ENCODE assay signal across 8 cellular contexts in the genomic region with DNA sequence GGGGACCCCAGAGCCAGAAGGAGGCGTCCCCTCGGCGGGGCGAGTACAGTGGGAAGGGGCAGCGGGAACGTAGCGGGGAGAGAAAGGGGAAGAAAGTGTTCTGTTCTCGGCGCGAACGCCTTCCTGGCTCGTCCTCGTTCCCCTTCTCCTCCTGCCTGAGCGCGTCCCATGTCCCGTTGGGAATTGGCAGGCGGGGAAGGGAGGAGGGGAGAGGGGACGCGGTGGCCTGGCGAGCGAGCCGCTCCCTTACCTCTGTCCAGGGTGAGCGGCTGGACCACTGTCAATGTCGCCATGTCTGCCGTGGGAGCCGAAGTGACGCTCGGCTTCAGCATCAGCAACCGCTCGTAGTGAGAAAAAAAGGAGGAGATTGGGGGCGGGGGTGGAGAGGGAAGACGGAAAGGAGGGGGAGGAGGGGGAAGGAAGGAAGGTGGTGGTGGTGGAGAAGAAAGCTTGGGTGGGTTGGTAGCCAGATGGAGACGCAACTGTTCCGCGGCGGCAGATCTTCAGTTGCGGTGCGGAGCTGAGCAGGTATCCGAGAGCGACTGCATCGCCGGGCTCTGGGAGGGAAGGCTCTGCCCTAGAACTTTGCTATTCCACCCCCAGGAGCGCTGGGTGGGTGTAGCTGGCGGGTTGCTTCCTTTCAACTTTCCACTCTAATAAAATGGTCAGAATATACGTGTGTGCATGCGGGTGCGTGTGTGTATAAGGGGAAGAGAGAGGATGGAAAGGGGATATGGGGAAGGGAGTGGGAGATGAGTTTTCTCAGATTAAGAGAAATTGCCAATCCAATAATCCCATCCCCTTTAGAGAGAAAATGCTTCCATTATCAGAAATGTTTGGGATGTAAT. TPM values are rescaled to one million over a fixed set of nuclear protein-coding genes. Genes with fewer than 3 reads are reported as not detected.
DNase-seq lines count a peak whose midpoint lies in the region; ATAC-seq and TF ChIP-seq lines count a peak whose summit lies in the region.

A gene with protein sequence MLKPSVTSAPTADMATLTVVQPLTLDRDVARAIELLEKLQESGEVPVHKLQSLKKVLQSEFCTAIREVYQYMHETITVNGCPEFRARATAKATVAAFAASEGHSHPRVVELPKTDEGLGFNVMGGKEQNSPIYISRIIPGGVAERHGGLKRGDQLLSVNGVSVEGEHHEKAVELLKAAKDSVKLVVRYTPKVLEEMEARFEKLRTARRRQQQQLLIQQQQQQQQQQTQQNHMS (minus strand): TSS at position 544 of the 848 bp plus-strand sequence. CDS start 212 bp downstream, at position 332.

- H3K27ac ChIP-seq in HL-60 (replicated peaks), result peak within 1 kb of the TSS; percentile 98
- peak within 1 kb of the TSS; percentile 38 for H3K27ac ChIP-seq in osteoblast (ENCODE audit: low read depth, low read length)

- H3K27ac Mint-ChIP-seq in activated CD4-positive, alpha-beta T cell treated with anti-CD3 and anti-CD28 coated beads, Interleukin-2, amount 10 ng/mL, durations not matched to agents 7 days and 5 days, result no peak within 1 kb of the TSS

- intact Hi-C loops in Right ventricle myocardium superior (cut with DNase I), result no loop called here

- peaks cover 30% of the 10 kb centered on the region for H3K27me3 Mint-ChIP-seq in activated CD4-positive, alpha-beta T cell treated with anti-CD3 and anti-CD28 coated beads, Interleukin-2, amount 10 ng/mL, durations not matched to agents 7 days and 5 days

- DNase-seq in CD1c-positive myeloid dendritic cell (ENCODE audit: extremely low spot score), result peak; percentile 66
- DNase-seq in HL-60 (ENCODE audit: low read depth in 1 of 2, low spot score in 1 of 2), result peak; percentile 56 to 68
- peak; percentile 21 for DNase-seq in T1000 (lab: John Stamatoyannopoulos, UW)
- DNase-seq in Right ventricle myocardium superior, result peak; percentile 77
- peak; percentile 80 for DNase-seq in osteoblast (ENCODE audit: insufficient read length, low spot score, missing footprints)
- DNase-seq in activated T-cell treated with anti-CD3 and anti-CD28 coated beads for 4 hours, result no peak
- DNase-seq in activated CD4-positive, alpha-beta T cell treated with anti-CD3 and anti-CD28 coated beads, Interleukin-2, amount 10 ng/mL, durations not matched to agents 7 days and 5 days, result no peak

- H4K20me1 ChIP-seq in osteoblast (ENCODE audit: insufficient read depth, low read length), result no peaks in the 10 kb centered on the region

- peak within 1 kb of the TSS; percentile 80 for H3K4me2 ChIP-seq in osteoblast (ENCODE audit: insufficient read depth, low read length)

- TF ChIP-seq CTCF in HL-60 (IDR thresholded peaks at IDR 0.05; ENCODE audit: insufficient read depth, low read length) (no peak), osteoblast (IDR thresholded peaks at IDR 0.05; ENCODE audit: extremely low read depth, low read depth, low read length) (no peak)

- H3K4me3 ChIP-seq in HL-60 (replicated peaks; ENCODE audit: insufficient read depth, low read length), result peak within 1 kb of the TSS; percentile 84
- H3K4me3 ChIP-seq in osteoblast (ENCODE audit: insufficient read depth, low read length), result peak within 1 kb of the TSS; percentile 85

- peaks cover 4% of the 10 kb centered on the region for H3K4me1 Mint-ChIP-seq in activated CD4-positive, alpha-beta T cell treated with anti-CD3 and anti-CD28 coated beads, Interleukin-2, amount 10 ng/mL, durations not matched to agents 7 days and 5 days

- no peaks in the 10 kb centered on the region for H3K36me3 ChIP-seq in osteoblast (ENCODE audit: insufficient read depth, low read length)

- H3K4me1 ChIP-seq in osteoblast (ENCODE audit: insufficient read depth, low read length), result peaks cover 26% of the 10 kb centered on the region

- CTCF ChIA-PET in activated CD4-positive, alpha-beta T cell treated with anti-CD3 and anti-CD28 coated beads, Interleukin-2, amount 10 ng/mL, durations not matched to agents 7 days and 5 days (lab: Charles Lee), result no interaction called here

- H3K27me3 ChIP-seq in HL-60 (ENCODE audit: insufficient read depth, poor library complexity, severe bottlenecking) (no peaks in the 10 kb centered on the region), osteoblast (ENCODE audit: insufficient read depth, low read length) (no peaks in the 10 kb centered on the region)

- peaks cover 2% of the 10 kb centered on the region for H3K36me3 Mint-ChIP-seq in activated CD4-positive, alpha-beta T cell treated with anti-CD3 and anti-CD28 coated beads, Interleukin-2, amount 10 ng/mL, durations not matched to agents 7 days and 5 days (ENCODE audit: low read depth)

- POLR2A ChIA-PET in activated CD4-positive, alpha-beta T cell treated with anti-CD3 and anti-CD28 coated beads, Interleukin-2, amount 10 ng/mL, durations not matched to agents 7 days and 5 days (lab: Charles Lee), result no interaction called here

- no peaks in the 10 kb centered on the region for H3K9me3 ChIP-seq in osteoblast (ENCODE audit: low read depth, low read length)

- peaks cover 36% of the 10 kb centered on the region for H3K79me2 ChIP-seq in osteoblast (ENCODE audit: insufficient read depth, low read length)

- peak within 1 kb of the TSS; percentile 95 for H2AFZ ChIP-seq in osteoblast (ENCODE audit: low read length)

- no peak within 1 kb of the TSS for H3K4me3 Mint-ChIP-seq in activated CD4-positive, alpha-beta T cell treated with anti-CD3 and anti-CD28 coated beads, Interleukin-2, amount 10 ng/mL, durations not matched to agents 7 days and 5 days

- H3K9me3 Mint-ChIP-seq in activated CD4-positive, alpha-beta T cell treated with anti-CD3 and anti-CD28 coated beads, Interleukin-2, amount 10 ng/mL, durations not matched to agents 7 days and 5 days, result peaks cover 3% of the 10 kb centered on the region

- ATAC-seq in GM19452 (IDR thresholded peaks at IDR 0.05; ENCODE audit: unreplicated experiment) (peak; percentile 10), Right ventricle myocardium superior (ENCODE audit: poor library complexity) (peak; percentile 86)

RNA-seq across cellular contexts. Expression of the gene that starts here (rescaled TPM):
- total RNA-seq in Right ventricle myocardium superior (9.8 TPM), osteoblast (6.5 and 11.5 TPM in 2 replicates)
- total RNA-seq in activated CD4-positive, alpha-beta T cell treated with anti-CD3 and anti-CD28 coated beads, Interleukin-2, amount 10 ng/mL, durations not matched to agents 7 days and 5 days, result not detected

Comparison
In these comparisons a context has a peak if more than half of its experiments do, and no peak if none do; other contexts are left out.
1. DNase-seq: peak in CD1c-positive myeloid dendritic cell (single experiment), HL-60 (2 of 2), T1000 (single experiment), Right ventricle myocardium superior (single experiment) and osteoblast (single experiment); none in activated T-cell treated with anti-CD3 and anti-CD28 coated beads for 4 hours (single experiment) and activated CD4-positive, alpha-beta T cell treated with anti-CD3 and anti-CD28 coated beads, Interleukin-2, amount 10 ng/mL, durations not matched to agents 7 days and 5 days (single experiment).